Comparison of ENCODE assay signal across 38 cellular contexts in the genomic region with DNA sequence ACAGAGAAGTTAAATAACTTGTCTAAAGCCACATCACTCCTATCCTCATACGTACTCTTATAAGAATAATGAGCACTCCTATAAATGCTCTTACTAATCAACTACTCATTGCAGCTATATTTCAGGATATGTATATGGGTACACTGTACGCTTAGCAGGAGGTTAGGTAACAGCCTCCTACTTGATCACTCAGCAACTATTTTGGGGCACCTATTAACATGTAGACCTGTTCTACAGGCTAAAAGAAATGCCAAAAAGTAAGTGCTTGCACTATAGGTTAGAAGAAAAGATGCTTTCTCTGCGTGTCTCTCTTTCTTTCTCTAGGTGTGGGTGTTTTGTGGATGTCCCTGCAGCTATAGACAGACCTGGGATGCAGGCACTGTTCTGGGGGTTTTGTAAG.
"Had no signal": no experiment of that assay in that cellular context is flagged by ENCODE, and none has a peak within 500 bp of the region (broad histone marks: within the 10 kb centered on the region; RNA-seq: fewer than 3 reads in every experiment).

No MANE protein-coding gene starts in this region.

- H3K9me3 Mint-ChIP-seq: activated naive CD4-positive, alpha-beta T cell treated with anti-CD3 and anti-CD28 coated beads for 36 hours; activated naive CD4-positive, alpha-beta T cell treated with anti-CD3 and anti-CD28 coated beads, Interleukin-2, amount 10 ng/mL, durations not matched to agents 7 days and 5 days; activated naive CD4-positive, alpha-beta T cell treated with anti-CD3 and anti-CD28 coated beads, Interleukin-2, amount 50 U/mL, for 24 hours; activated naive CD4-positive, alpha-beta T cell treated with anti-CD3 and anti-CD28 coated beads, Interleukin-2, amount 50 U/mL, for 72 hours; activated naive CD8-positive, alpha-beta T cell treated with anti-CD3 and anti-CD28 coated beads for 36 hours; activated naive CD8-positive, alpha-beta T cell treated with anti-CD3 and anti-CD28 coated beads, Interleukin-2, amount 10 ng/mL, durations not matched to agents 7 days and 5 days; activated naive CD8-positive, alpha-beta T cell treated with anti-CD3 and anti-CD28 coated beads, Interleukin-2, amount 50 U/mL, for 24 hours; activated T-cell treated with anti-CD3 and anti-CD28 coated beads, Interleukin-2, amount 50 U/mL, for 24 hours; activated T-cell treated with anti-CD3 and anti-CD28 coated beads, Interleukin-2, amount 50 U/mL, for 4 hours; activated T-cell treated with anti-CD3 and anti-CD28 coated beads, Interleukin-2, amount 50 U/mL, for 72 hours; activated T-helper 1 cell treated with anti-CD3 and anti-CD28 coated beads, Interleukin-12 subunit alpha, Interleukin-12 subunit beta, Interleukin-2, Interleukin-4 antibody, amounts not matched to agents 30 ng/mL and 10 ng/mL and 1 ng/mL, durations not matched to agents 14 hours and 24 hours and 36 hours; activated T-helper 17 cell treated with anti-CD3 and anti-CD28 coated beads, Interleukin-2, amount 50 U/mL, for 72 hours; activated T-helper 2 cell treated with anti-CD3 and anti-CD28 coated beads, Interferon-gamma antibody, Interleukin-2, Interleukin-4, amounts not matched to agents 10 μg/mL and 5 μg/mL and 100 μg/mL, durations not matched to agents 14 hours and 24 hours and 36 hours; brain; central memory CD8-positive, alpha-beta T cell had no signal

- H3K27ac ChIP-seq: adrenal gland, ascending aorta, body of pancreas, brain microvascular endothelial cell, breast epithelium, cardiac muscle cell had no signal

- H3K4me3 ChIP-seq: adrenal gland, ascending aorta, body of pancreas, breast epithelium, cardiac muscle cell had no signal

- H3K36me3 ChIP-seq: adrenal gland, ascending aorta, brain microvascular endothelial cell, breast epithelium, cardiac muscle cell had no signal

- H3K4me1 Mint-ChIP-seq: activated naive CD4-positive, alpha-beta T cell treated with anti-CD3 and anti-CD28 coated beads, Interleukin-2, amount 10 ng/mL, durations not matched to agents 7 days and 5 days; activated naive CD4-positive, alpha-beta T cell treated with anti-CD3 and anti-CD28 coated beads, Interleukin-2, amount 50 U/mL, for 24 hours; activated naive CD8-positive, alpha-beta T cell treated with anti-CD3 and anti-CD28 coated beads, Interleukin-2, amount 10 ng/mL, durations not matched to agents 7 days and 5 days; activated T-helper 17 cell treated with anti-CD3 and anti-CD28 coated beads, Interleukin-2, amount 50 U/mL, for 72 hours; central memory CD8-positive, alpha-beta T cell had no signal

- H3K9me3 ChIP-seq: adrenal gland, ascending aorta, body of pancreas, breast epithelium had no signal

- DNase-seq: activated effector memory CD4-positive, alpha-beta T cell treated with anti-CD3 and anti-CD28 coated beads, Interleukin-2, amount 50 U/mL, for 16 hours; activated effector memory CD4-positive, alpha-beta T cell treated with Interleukin-2 at 50 U/mL for 16 hours; activated gamma-delta T cell; activated gamma-delta T cell treated with Interleukin-2 at 50 U/mL for 16 hours; activated naive CD4-positive, alpha-beta T cell; activated naive CD4-positive, alpha-beta T cell treated with anti-CD3 and anti-CD28 coated beads for 36 hours; activated naive CD4-positive, alpha-beta T cell treated with anti-CD3 and anti-CD28 coated beads, Interleukin-2, amount 10 ng/mL, durations not matched to agents 7 days and 5 days; activated naive CD4-positive, alpha-beta T cell treated with anti-CD3 and anti-CD28 coated beads, Interleukin-2, amount 50 U/mL, for 16 hours; activated naive CD4-positive, alpha-beta T cell treated with Interleukin-2 at 50 U/mL for 16 hours; activated naive CD8-positive, alpha-beta T cell treated with anti-CD3 and anti-CD28 coated beads for 36 hours; activated naive CD8-positive, alpha-beta T cell treated with anti-CD3 and anti-CD28 coated beads, Interleukin-2, amount 10 ng/mL, durations not matched to agents 7 days and 5 days; activated naive CD8-positive, alpha-beta T cell treated with anti-CD3 and anti-CD28 coated beads, Interleukin-2, amount 50 U/mL, for 24 hours; activated T-cell treated with anti-CD3 and anti-CD28 coated beads for 4 hours; activated T-cell treated with anti-CD3 and anti-CD28 coated beads, Interleukin-2, amount 50 U/mL, for 1 hour; activated T-cell treated with anti-CD3 and anti-CD28 coated beads, Interleukin-2, amount 50 U/mL, for 24 hours; activated T-cell treated with anti-CD3 and anti-CD28 coated beads, Interleukin-2, amount 50 U/mL, for 4 hours; activated T-cell treated with anti-CD3 and anti-CD28 coated beads, Interleukin-2, amount 50 U/mL, for 48 hours; activated T-cell treated with anti-CD3 and anti-CD28 coated beads, Interleukin-2, amount 50 U/mL, for 72 hours; adrenal gland; amniotic stem cell; amygdala; anterior cingulate cortex; aorta; body of pancreas; brain microvascular endothelial cell; central memory CD4-positive, alpha-beta T cell; cerebellar nuclear complex had no signal

- H3K36me3 Mint-ChIP-seq: activated naive CD4-positive, alpha-beta T cell treated with anti-CD3 and anti-CD28 coated beads, Interleukin-2, amount 10 ng/mL, durations not matched to agents 7 days and 5 days; activated naive CD4-positive, alpha-beta T cell treated with anti-CD3 and anti-CD28 coated beads, Interleukin-2, amount 50 U/mL, for 72 hours; activated naive CD8-positive, alpha-beta T cell treated with anti-CD3 and anti-CD28 coated beads, Interleukin-2, amount 10 ng/mL, durations not matched to agents 7 days and 5 days; brain had no signal

- H3K4me3 Mint-ChIP-seq: activated naive CD4-positive, alpha-beta T cell treated with anti-CD3 and anti-CD28 coated beads for 36 hours; activated naive CD4-positive, alpha-beta T cell treated with anti-CD3 and anti-CD28 coated beads, Interleukin-2, amount 10 ng/mL, durations not matched to agents 7 days and 5 days; activated naive CD4-positive, alpha-beta T cell treated with anti-CD3 and anti-CD28 coated beads, Interleukin-2, amount 50 U/mL, for 24 hours; activated naive CD8-positive, alpha-beta T cell; activated naive CD8-positive, alpha-beta T cell treated with anti-CD3 and anti-CD28 coated beads for 36 hours; activated naive CD8-positive, alpha-beta T cell treated with anti-CD3 and anti-CD28 coated beads, Interleukin-2, amount 10 ng/mL, durations not matched to agents 7 days and 5 days; activated naive CD8-positive, alpha-beta T cell treated with anti-CD3 and anti-CD28 coated beads, Interleukin-2, amount 50 U/mL, for 24 hours; activated T-cell treated with anti-CD3 and anti-CD28 coated beads, Interleukin-2, amount 50 U/mL, for 24 hours; activated T-cell treated with anti-CD3 and anti-CD28 coated beads, Interleukin-2, amount 50 U/mL, for 4 hours; activated T-cell treated with anti-CD3 and anti-CD28 coated beads, Interleukin-2, amount 50 U/mL, for 72 hours; activated T-helper 1 cell treated with anti-CD3 and anti-CD28 coated beads, Interleukin-12 subunit alpha, Interleukin-12 subunit beta, Interleukin-2, Interleukin-4 antibody, amounts not matched to agents 30 ng/mL and 10 ng/mL and 1 ng/mL, durations not matched to agents 14 hours and 24 hours and 36 hours; activated T-helper 17 cell treated with anti-CD3 and anti-CD28 coated beads, Interleukin-2, amount 50 U/mL, for 72 hours; brain; central memory CD8-positive, alpha-beta T cell had no signal

- H3K27ac Mint-ChIP-seq: activated naive CD4-positive, alpha-beta T cell treated with anti-CD3 and anti-CD28 coated beads for 36 hours; activated naive CD4-positive, alpha-beta T cell treated with anti-CD3 and anti-CD28 coated beads, Interleukin-2, amount 10 ng/mL, durations not matched to agents 7 days and 5 days; activated naive CD4-positive, alpha-beta T cell treated with anti-CD3 and anti-CD28 coated beads, Interleukin-2, amount 50 U/mL, for 24 hours; activated naive CD4-positive, alpha-beta T cell treated with anti-CD3 and anti-CD28 coated beads, Interleukin-2, amount 50 U/mL, for 72 hours; activated naive CD8-positive, alpha-beta T cell; activated naive CD8-positive, alpha-beta T cell treated with anti-CD3 and anti-CD28 coated beads for 36 hours; activated naive CD8-positive, alpha-beta T cell treated with anti-CD3 and anti-CD28 coated beads, Interleukin-2, amount 10 ng/mL, durations not matched to agents 7 days and 5 days; activated naive CD8-positive, alpha-beta T cell treated with anti-CD3 and anti-CD28 coated beads, Interleukin-2, amount 50 U/mL, for 24 hours; activated T-cell treated with anti-CD3 and anti-CD28 coated beads, Interleukin-2, amount 50 U/mL, for 24 hours; activated T-cell treated with anti-CD3 and anti-CD28 coated beads, Interleukin-2, amount 50 U/mL, for 72 hours; activated T-helper 1 cell treated with anti-CD3 and anti-CD28 coated beads, Interleukin-12 subunit alpha, Interleukin-12 subunit beta, Interleukin-2, Interleukin-4 antibody, amounts not matched to agents 30 ng/mL and 10 ng/mL and 1 ng/mL, durations not matched to agents 14 hours and 24 hours and 36 hours; activated T-helper 17 cell treated with anti-CD3 and anti-CD28 coated beads, Interleukin-2, amount 50 U/mL, for 72 hours; activated T-helper 2 cell treated with anti-CD3 and anti-CD28 coated beads, Interferon-gamma antibody, Interleukin-2, Interleukin-4, amounts not matched to agents 10 μg/mL and 5 μg/mL and 100 μg/mL, durations not matched to agents 14 hours and 24 hours and 36 hours; brain had no signal

- H3K4me1 ChIP-seq: ascending aorta, body of pancreas, breast epithelium had no signal

- ATAC-seq: activated naive CD4-positive, alpha-beta T cell treated with anti-CD3 and anti-CD28 coated beads, Interleukin-2, amount 50 U/mL, for 72 hours; activated naive CD8-positive, alpha-beta T cell treated with anti-CD3 and anti-CD28 coated beads, Interleukin-2, amount 50 U/mL, for 24 hours; activated T-cell treated with anti-CD3 and anti-CD28 coated beads, Interleukin-2, amount 50 U/mL, for 4 hours; activated T-cell treated with anti-CD3 and anti-CD28 coated beads, Interleukin-2, amount 50 U/mL, for 72 hours; activated T-helper 17 cell treated with anti-CD3 and anti-CD28 coated beads, Interleukin-2, amount 50 U/mL, for 72 hours; body of pancreas had no signal

- H3K27me3 ChIP-seq: adrenal gland, ascending aorta, body of pancreas, brain microvascular endothelial cell, breast epithelium, cardiac muscle cell had no signal
